1 cellular context compared by ENCODE assay signal in genomic region chr22:19291580-19292261, GRCh38.
TF ChIP-seq lines count a peak whose summit lies in the region.

TSS of gene CLTCL1 (minus strand) at chr22:19291719. CDS start at chr22:19291641, 78 bp downstream.

TF ChIP-seq in K562, 482 proteins besides CTCF, POLR2A, EP300 and RAD21 (continued from another document and continues in another):
- TF ChIP-seq SFPQ (IDR thresholded peaks at IDR 0.05; ENCODE audit: low read depth, low read length) (no peak), MNT (conservative IDR thresholded peaks at IDR 0.05) (peak; percentile 87 to 88), ILF3 (IDR thresholded peaks at IDR 0.05; ENCODE audit: borderline replicate concordance) (no peak), COPS2 (conservative IDR thresholded peaks at IDR 0.05) (no peak), TEAD4 (IDR thresholded peaks at IDR 0.05; ENCODE audit: low read length) (no peak), TEAD4 (CRISPR knock-in tag; IDR thresholded peaks at IDR 0.05; ENCODE audit: borderline replicate concordance) (no peak), SREBF2 (CRISPR knock-in tag; IDR thresholded peaks at IDR 0.05) (no peak), FOXA1 (IDR thresholded peaks at IDR 0.05; ENCODE audit: borderline replicate concordance) (no peak), ZSCAN29 (IDR thresholded peaks at IDR 0.05) (no peak), HOXB6 (CRISPR knock-in tag; IDR thresholded peaks at IDR 0.05; ENCODE audit: borderline replicate concordance) (0 out of 2 replicates have a peak, but pooled peaks have one; percentile 69), ZNF449 (CRISPR knock-in tag; IDR thresholded peaks at IDR 0.05) (peak; percentile 66; the same call in 1 of the 2 replicates), MTA1 (IDR thresholded peaks at IDR 0.05; ENCODE audit: borderline replicate concordance) (peak; percentile 91), FIP1L1 (IDR thresholded peaks at IDR 0.05; ENCODE audit: low read depth, low read length, poor library complexity, severe bottlenecking) (peak; percentile 78), ZNF239 (CRISPR knock-in tag; IDR thresholded peaks at IDR 0.05) (peak; percentile 64), ZNF512 (tag; IDR thresholded peaks at IDR 0.05) (no peak), PYGO2 (tag; IDR thresholded peaks at IDR 0.05) (no peak), CHD7 (IDR thresholded peaks at IDR 0.05; ENCODE audit: low read depth, low read length) (no peak), SMARCB1 (IDR thresholded peaks at IDR 0.05; ENCODE audit: insufficient read length, low read depth) (no peak), ZNF780A (CRISPR knock-in tag; IDR thresholded peaks at IDR 0.05) (no peak), EGR1 (conservative IDR thresholded peaks at IDR 0.05) (peak; percentile 83), KDM1A (IDR thresholded peaks at IDR 0.05) (peak; percentile 32 to 63; a peak in 1 of 4 replicates), ZKSCAN1 (IDR thresholded peaks at IDR 0.05; ENCODE audit: low read depth, low read length) (peak; percentile 22), YBX1 (IDR thresholded peaks at IDR 0.05) (no peak), BRCA1 (IDR thresholded peaks at IDR 0.05) (no peak), BRCA1 (CRISPR knock-in tag; IDR thresholded peaks at IDR 0.05) (no peak), ZNF561 (CRISPR knock-in tag; conservative IDR thresholded peaks at IDR 0.05) (0 out of 2 replicates have a peak, but pooled peaks have one; percentile 21), NEUROD1 (IDR thresholded peaks at IDR 0.05; ENCODE audit: borderline replicate concordance, low read depth, low read length, partially characterized antibody) (peak; percentile 80), RBM25 (IDR thresholded peaks at IDR 0.05; ENCODE audit: low read depth, low read length, severe bottlenecking) (no peak), SMARCC2 (IDR thresholded peaks at IDR 0.05; ENCODE audit: low read depth) (0 out of 2 replicates have a peak, but pooled peaks have one; percentile 40), DMBX1 (CRISPR knock-in tag; IDR thresholded peaks at IDR 0.05; ENCODE audit: borderline replicate concordance) (peak; percentile 70), ZNF398 (CRISPR knock-in tag; IDR thresholded peaks at IDR 0.05) (no peak), CHD2 (IDR thresholded peaks at IDR 0.05; ENCODE audit: low read depth, low read length) (peak; percentile 91), ZNF431 (CRISPR knock-in tag; IDR thresholded peaks at IDR 0.05) (no peak), KAT7 (CRISPR knock-in tag; IDR thresholded peaks at IDR 0.05; ENCODE audit: borderline replicate concordance) (no peak), ZBTB2 (IDR thresholded peaks at IDR 0.05) (peak; percentile 93), HDAC2 (IDR thresholded peaks at IDR 0.05) (peak; percentile 97), ZNF347 (CRISPR knock-in tag; IDR thresholded peaks at IDR 0.05; ENCODE audit: low read depth) (no peak), ZBTB43 (CRISPR knock-in tag; IDR thresholded peaks at IDR 0.05) (peak; percentile 90; the same call in 1 of the 2 replicates)
